ENCODE assay signal across 24 cellular contexts in genomic region chr13:39224841-39225240, GRCh38.
"Had no signal": no experiment of that assay in that cellular context is flagged by ENCODE, and none has a peak within 500 bp of the region (broad histone marks: within the 10 kb centered on the region; RNA-seq: fewer than 3 reads in every experiment).

No MANE protein-coding gene starts in this region.

- H3K36me3 ChIP-seq: left ventricle myocardium inferior, ovary, right atrium auricular region, right lobe of liver, tibial nerve, uterus had no signal

- H3K4me1 ChIP-seq: right lobe of liver, uterus had no signal

- ATAC-seq: mucosa of descending colon; naive thymus-derived CD4-positive, alpha-beta T cell; natural killer cell treated with Interleukin-12 subunit alpha and Interleukin-12 subunit beta and Interleukin-15 and Interleukin-18, amount 100 ng/mL, for 72 hours; right lobe of liver; stimulated activated memory B cell treated with anti-CD40 and anti-IgM and Interleukin-4, amounts not matched to agents 10 μg/mL and 1 μg/mL and 100 μg/mL, for 72 hours; stimulated activated naive CD8-positive, alpha-beta T cell treated with anti-CD3 and anti-CD28 coated beads, Interleukin-15, amount 100 ng/mL, for 72 hours had no signal

- H3K27ac Mint-ChIP-seq: memory B cell; naive thymus-derived CD4-positive, alpha-beta T cell; natural killer cell treated with Interleukin-12 subunit alpha and Interleukin-12 subunit beta and Interleukin-15 and Interleukin-18, amount 100 ng/mL, for 72 hours; progenitor cell of endocrine pancreas; stimulated activated memory B cell treated with anti-CD40 and anti-IgM and Interleukin-4, amounts not matched to agents 10 μg/mL and 1 μg/mL and 100 μg/mL, for 72 hours; stimulated activated naive CD8-positive, alpha-beta T cell treated with anti-CD3 and anti-CD28 coated beads, Interleukin-15, amount 100 ng/mL, for 72 hours; type B pancreatic cell had no signal

- DNase-seq: islet precursor cell; left ventricle myocardium inferior; midbrain; mucosa of descending colon; naive thymus-derived CD4-positive, alpha-beta T cell; ovary; right lobe of liver; stimulated activated CD4-positive, alpha-beta T cell treated with anti-CD3 and anti-CD28 coated beads, Interleukin-1b, Interleukin-23, amount 100 ng/mL, for 48 hours; stimulated activated CD4-positive, alpha-beta T cell treated with anti-CD3 and anti-CD28 coated beads, Interleukin-2, amount 100 ng/mL, for 48 hours; stimulated activated CD4-positive, alpha-beta T cell treated with anti-CD3 and anti-CD28 coated beads, Interleukin-4, amount 100 ng/mL, for 4 hours; stimulated activated CD8-positive, alpha-beta memory T cell treated with anti-CD3 and anti-CD28 coated beads, Interleukin-4, amount 100 ng/mL, for 48 hours; stimulated activated naive CD4-positive, alpha-beta T cell treated with Interleukin-2 at 50 U/mL for 16 hours; stimulated activated naive CD8-positive, alpha-beta T cell treated with anti-CD3 and anti-CD28 coated beads, Interleukin-15, amount 100 ng/mL, for 72 hours; substantia nigra; uterus had no signal

- H3K36me3 Mint-ChIP-seq: memory B cell; natural killer cell treated with Interleukin-12 subunit alpha and Interleukin-12 subunit beta and Interleukin-15 and Interleukin-18, amount 100 ng/mL, for 72 hours; stimulated activated memory B cell treated with anti-CD40 and anti-IgM and Interleukin-4, amounts not matched to agents 10 μg/mL and 1 μg/mL and 100 μg/mL, for 72 hours; type B pancreatic cell had no signal

- H3K27me3 ChIP-seq: ovary, right atrium auricular region, right lobe of liver, tibial nerve, uterus had no signal

- H3K27me3 Mint-ChIP-seq: memory B cell; natural killer cell treated with Interleukin-12 subunit alpha and Interleukin-12 subunit beta and Interleukin-15 and Interleukin-18, amount 100 ng/mL, for 72 hours; progenitor cell of endocrine pancreas; stimulated activated memory B cell treated with anti-CD40 and anti-IgM and Interleukin-4, amounts not matched to agents 10 μg/mL and 1 μg/mL and 100 μg/mL, for 72 hours; type B pancreatic cell had no signal

- H3K27ac ChIP-seq: ovary, right atrium auricular region, right lobe of liver, tibial nerve, uterus had no signal

- H3K4me3 Mint-ChIP-seq: memory B cell; naive thymus-derived CD4-positive, alpha-beta T cell; natural killer cell treated with Interleukin-12 subunit alpha and Interleukin-12 subunit beta and Interleukin-15 and Interleukin-18, amount 100 ng/mL, for 72 hours; stimulated activated memory B cell treated with anti-CD40 and anti-IgM and Interleukin-4, amounts not matched to agents 10 μg/mL and 1 μg/mL and 100 μg/mL, for 72 hours; stimulated activated naive CD8-positive, alpha-beta T cell treated with anti-CD3 and anti-CD28 coated beads, Interleukin-15, amount 100 ng/mL, for 72 hours; type B pancreatic cell had no signal

- H3K4me3 ChIP-seq: left ventricle myocardium inferior, lung, mucosa of descending colon, ovary, right atrium auricular region, right lobe of liver, smooth muscle cell, tibial nerve, uterus had no signal

- H3K9me3 ChIP-seq: mucosa of descending colon, ovary, right atrium auricular region, right lobe of liver, uterus had no signal

- H3K4me1 Mint-ChIP-seq: memory B cell; naive thymus-derived CD4-positive, alpha-beta T cell; stimulated activated memory B cell treated with anti-CD40 and anti-IgM and Interleukin-4, amounts not matched to agents 10 μg/mL and 1 μg/mL and 100 μg/mL, for 72 hours; stimulated activated naive CD8-positive, alpha-beta T cell treated with anti-CD3 and anti-CD28 coated beads, Interleukin-15, amount 100 ng/mL, for 72 hours had no signal
